8 cellular contexts compared by ENCODE assay signal in genomic region chr6:18263561-18264337, GRCh38. TPM values are rescaled to one million over a fixed set of nuclear protein-coding genes. Genes with fewer than 3 reads are reported as not detected.
DNase-seq lines count a peak whose midpoint lies in the region; ATAC-seq, FAIRE-seq and TF ChIP-seq lines count a peak whose summit lies in the region.

No MANE protein-coding gene starts in this region.

- H3K4me3 Mint-ChIP-seq in T-cell: peak overlapping the region; percentile 88 to 98 (median 94)
- H3K4me3 Mint-ChIP-seq in central memory CD8-positive, alpha-beta T cell: peak overlapping the region; percentile 98

- H3K4me1 Mint-ChIP-seq in T-cell: peaks cover 53 to 56% (median 55%) of the 10 kb centered on the region in 3 donors
- peaks cover 55% of the 10 kb centered on the region for H3K4me1 Mint-ChIP-seq in central memory CD8-positive, alpha-beta T cell

- peaks cover 52% of the 10 kb centered on the region for H3K79me2 ChIP-seq in keratinocyte (ENCODE audit: control insufficient read depth, insufficient read depth, low read length)

- 1% methylated on average over 60 to 70 of the region's 70 CpGs for WGBS in small intestine, 3 donors

- DNase-seq in COR-L47 (lab: John Stamatoyannopoulos, UW) (peak; percentile 79), HT-29 (ENCODE audit: low spot score) (peak; percentile 58), T-cell (peak in 11 of 34 experiments; percentile 5 to 33 (median 16)), keratinocyte (ENCODE audit: low read depth, low spot score) (no peak), small intestine (peak; percentile 65), mucosa of gallbladder (ENCODE audit: low spot score) (no peak)
- DNase-seq in central memory CD8-positive, alpha-beta T cell (ENCODE audit: low spot score in 2 of 2): peak in 1 of 2 donors; percentile 14

- H3K4me1 ChIP-seq in keratinocyte (ENCODE audit: control insufficient read depth, extremely low read depth, insufficient read depth, low read length) (peaks cover 41% of the 10 kb centered on the region), small intestine (ENCODE audit: control insufficient read depth in 2 of 2, insufficient read depth in 1 of 2, low read depth in 1 of 2, low read length in 1 of 2) (peaks cover 4 to 13% of the 10 kb centered on the region in 2 donors)

- no peaks in the 10 kb centered on the region for H3K27me3 ChIP-seq in keratinocyte (ENCODE audit: control insufficient read depth, extremely low read depth, insufficient read depth, low read length)
- H3K27me3 ChIP-seq in small intestine (ENCODE audit: control insufficient read depth in 2 of 2, insufficient read depth in 2 of 2, low read length in 2 of 2): no peaks in the 10 kb centered on the region

- ATAC-seq in GM19455 (IDR thresholded peaks at IDR 0.05; ENCODE audit: unreplicated experiment) (peak; percentile 21), T-cell (replicated peaks in 1 of 4) (peak; percentile 7 to 29 (median 18))
- ATAC-seq in central memory CD8-positive, alpha-beta T cell (replicated peaks; ENCODE audit: extremely low read depth, poor library complexity, severe bottlenecking): peak; percentile 25

- H2AFZ ChIP-seq in keratinocyte (ENCODE audit: control insufficient read depth, low read length): peak overlapping the region; percentile 71

- peaks cover 2% of the 10 kb centered on the region for H3K9me3 ChIP-seq in keratinocyte (ENCODE audit: control insufficient read depth, low read depth, low read length)
- H3K9me3 ChIP-seq in small intestine (ENCODE audit: control insufficient read depth, low read depth): no peaks in the 10 kb centered on the region

- H3K9me3 Mint-ChIP-seq in T-cell: no peaks in the 10 kb centered on the region
- H3K9me3 Mint-ChIP-seq in central memory CD8-positive, alpha-beta T cell: no peaks in the 10 kb centered on the region

- H3K27ac ChIP-seq in keratinocyte (ENCODE audit: control insufficient read depth, insufficient read depth, low read length) (peak overlapping the region; percentile 90), small intestine (ENCODE audit: low read depth in 1 of 2, low read length in 1 of 2) (peak overlapping the region; percentile 84 to 97)

- H3K36me3 ChIP-seq in keratinocyte (ENCODE audit: control insufficient read depth in 2 of 2, extremely low read depth in 1 of 2, insufficient read depth in 2 of 2, low read length in 2 of 2) (peaks cover 0 to 6% of the 10 kb centered on the region in 2 experiments), small intestine (ENCODE audit: control insufficient read depth in 2 of 2, insufficient read depth in 2 of 2, low read length in 2 of 2) (no peaks in the 10 kb centered on the region)

- TF ChIP-seq CTCF in keratinocyte (optimal IDR thresholded peaks at IDR 0.05 in 1 of 3, IDR thresholded peaks at IDR 0.05 in 1 of 3, conservative IDR thresholded peaks at IDR 0.05 in 1 of 3; ENCODE audit: extremely low read depth in 1 of 3, insufficient read depth in 2 of 3, low read length in 3 of 3): no peak

- peak overlapping the region; percentile 95 to 96 for H3K27ac Mint-ChIP-seq in T-cell
- peak overlapping the region; percentile 95 for H3K27ac Mint-ChIP-seq in central memory CD8-positive, alpha-beta T cell (ENCODE audit: low read depth)

- peaks cover 8% of the 10 kb centered on the region for H3K36me3 Mint-ChIP-seq in T-cell
- H3K36me3 Mint-ChIP-seq in central memory CD8-positive, alpha-beta T cell (ENCODE audit: insufficient read depth): peaks cover 28% of the 10 kb centered on the region

- peaks cover 10% of the 10 kb centered on the region for H4K20me1 ChIP-seq in keratinocyte (ENCODE audit: control insufficient read depth, extremely low read depth, insufficient read depth, low read length)

- dilution Hi-C loops in keratinocyte (cut with MboI; ENCODE audit: extremely low pct_ligation_motif_present, low sequenced_read_pairs): no loop called here

- peak overlapping the region; percentile 100 for H3K4me2 ChIP-seq in keratinocyte (ENCODE audit: control insufficient read depth, extremely low read depth, insufficient read depth, low read depth, low read length)

- FAIRE-seq in keratinocyte (lab: Jason Lieb, UNC) (no peak), small intestine (lab: Jason Lieb, UNC) (no peak)

- H3K4me3 ChIP-seq in keratinocyte (ENCODE audit: control insufficient read depth in 2 of 3, extremely low read depth in 1 of 3, insufficient read depth in 2 of 3, low read depth in 1 of 3, low read length in 3 of 3) (peak overlapping the region; percentile 77 to 98 (median 95)), small intestine (ENCODE audit: low read depth in 1 of 2, low read length in 2 of 2) (peak overlapping the region; percentile 83 to 92)

- CTCF ChIA-PET in T-cell (lab: Charles Lee): interaction anchor here in 1 of 2 donors (0.6 to 0.8 kb wide), 2 partner anchors 663 to 1760 kb away, joined by 3 to 4 read pairs; partner anchors contain the start of gene FAM8A1

- POLR2A ChIA-PET in T-cell (lab: Charles Lee): interaction anchor here (0.6 to 0.7 kb wide), 2 partner anchors 60 to 148 kb away, joined by 9 to 11 read pairs; no protein-coding TSS in a partner anchor

- no peaks in the 10 kb centered on the region for H3K27me3 Mint-ChIP-seq in T-cell
- H3K27me3 Mint-ChIP-seq in central memory CD8-positive, alpha-beta T cell: no peaks in the 10 kb centered on the region

- H3K9ac ChIP-seq in keratinocyte (ENCODE audit: control insufficient read depth, extremely low read depth, insufficient read depth, low read length): peak overlapping the region; percentile 95

- H3K9me1 ChIP-seq in keratinocyte (ENCODE audit: control insufficient read depth, extremely low read depth, insufficient read depth, low read length): peaks cover 2% of the 10 kb centered on the region

RNA-seq across cellular contexts. Expression of gene DEK, which starts 0.6 kb away (rescaled TPM):
- total RNA-seq in HT-29 (2014; rRNA removed; shearing (Covaris generic)): 139 and 141 TPM in 2 replicates
- 100 to 1,000 TPM in 3 of 5 donors, 10 to 100 TPM in 2; 60.7 to 113 (median 103) TPM for total RNA-seq in T-cell
- polyA plus RNA-seq in keratinocyte: 9.3 to 45.0 TPM (median 31.3 TPM) in 3 replicates
- polyA plus RNA-seq in keratinocyte (2011; ENCODE audit: low read depth): 34.8 TPM
- 14.5 and 21.5 TPM in 2 replicates for polyA plus RNA-seq in keratinocyte (2011; cell fraction: cytosol; rRNA removed)
- polyA plus RNA-seq in keratinocyte (2011; cell fraction: nucleus; rRNA removed): 5.7 and 10.1 TPM in 2 replicates
- polyA plus RNA-seq in keratinocyte (2012; ENCODE audit: low replicate concordance): 25.1 and 60.2 TPM in 2 replicates
- polyA minus RNA-seq in keratinocyte: 1.6 to 10.9 TPM (median 1.7 TPM) in 3 replicates
- polyA minus RNA-seq in keratinocyte (2011; cell fraction: cytosol; rRNA and poly(A)+ RNA removed): 17.8 TPM
- 4.0 and 6.0 TPM in 2 replicates for polyA minus RNA-seq in keratinocyte (2011; cell fraction: nucleus; rRNA and poly(A)+ RNA removed)
- polyA plus RNA-seq in small intestine: 10 to 100 TPM; 55.7 to 77.2 (median 61.1) TPM
- total RNA-seq in mucosa of gallbladder: 59.8 TPM

Comparison
In these comparisons a context has a peak if more than half of its experiments do, and no peak if none do; other contexts are left out.
1. DNase-seq: peak in COR-L47 (single experiment), HT-29 (single experiment) and small intestine (single experiment); none in keratinocyte (single experiment) and mucosa of gallbladder (single experiment).
2. Peak in every context shown above with its lines, with median percentiles within 50 percentile points of each other: ATAC-seq.